Comparison of ENCODE assay signal across 8 cellular contexts in genomic region chr22:41946360-41947180, GRCh38. TPM values are rescaled to one million over a fixed set of nuclear protein-coding genes. Genes with fewer than 3 reads are reported as not detected.
DNase-seq lines count a peak whose midpoint lies in the region; ATAC-seq and TF ChIP-seq lines count a peak whose summit lies in the region.

CENPM (minus strand) TSS chr22:41947152; CDS start chr22:41947076, 76 bp downstream.

- intact Hi-C loops in aorta (cut with DNase I) = no loop called here

- peak within 1 kb of the TSS; percentile 64 for H3K4me3 ChIP-seq in astrocyte of the cerebellum (ENCODE audit: low read depth, low read length)
- H3K4me3 ChIP-seq in aorta (ENCODE audit: low read length in 2 of 2) = peak within 1 kb of the TSS; percentile 11 to 16

- H3K9me3 ChIP-seq in aorta (ENCODE audit: control insufficient read depth, low read length) = no peaks in the 10 kb centered on the region

- ATAC-seq in GM18508 (IDR thresholded peaks at IDR 0.05; ENCODE audit: insufficient read depth, unreplicated experiment) (peak; percentile 42), HG02973 (IDR thresholded peaks at IDR 0.05; ENCODE audit: unreplicated experiment) (peak; percentile 69), aorta (ENCODE audit: low FRiP score) (peak; percentile 96)

- 0 to 1% methylated on average over 50 to 63 of the region's 63 CpGs for WGBS in aorta, 2 donors

- DNase-seq in NCI-H2029 (lab: John Stamatoyannopoulos, UW) = peak; percentile 93
- peak; percentile 77 for DNase-seq in T-helper 9 cell
- peak; percentile 83 for DNase-seq in astrocyte of the cerebellum (ENCODE audit: low read depth)
- DNase-seq in hepatic stellate cell (ENCODE audit: low spot score) = peak; percentile 98
- DNase-seq in putamen (ENCODE audit: low spot score) = peak; percentile 90
- peak; percentile 93 to 97 for DNase-seq in aorta

- peak; percentile 36 for TF ChIP-seq CTCF in astrocyte of the cerebellum (IDR thresholded peaks at IDR 0.05; ENCODE audit: low read depth, low read length, missing control alignments)

- H3K4me1 ChIP-seq in aorta (ENCODE audit: control insufficient read depth in 1 of 2, insufficient read depth in 2 of 2, low read length in 2 of 2) = no peaks in the 10 kb centered on the region

- no peaks in the 10 kb centered on the region for H3K27me3 ChIP-seq in aorta (ENCODE audit: control insufficient read depth in 1 of 2, insufficient read depth in 2 of 2, low read length in 1 of 2)

- H3K36me3 ChIP-seq in aorta (ENCODE audit: control insufficient read depth in 1 of 2, insufficient read depth in 2 of 2, low read length in 1 of 2) = no peaks in the 10 kb centered on the region

- H3K27ac ChIP-seq in aorta (ENCODE audit: low read depth in 1 of 2, low read length in 2 of 2) = no peak within 1 kb of the TSS

- in situ Hi-C loops in astrocyte of the cerebellum (cut with HindIII; ENCODE audit: low sequenced_read_pairs) = no loop called here

RNA-seq across cellular contexts. Expression of gene CENPM, which starts in this region (rescaled TPM):
- under 1 TPM; 0.58 to 0.84 TPM for total RNA-seq in aorta
- 1 to 10 TPM in 1 of 2 donors, not detected in 1; 2.6 TPM for polyA plus RNA-seq in aorta

Comparison
In these comparisons a context has a peak if more than half of its experiments do, and no peak if none do; other contexts are left out.
1. ATAC-seq: peak in every context shown above with its lines; median percentile 96 in aorta; 69 in HG02973; 42 in GM18508.